27 cellular contexts compared by ENCODE assay signal in the genomic region with DNA sequence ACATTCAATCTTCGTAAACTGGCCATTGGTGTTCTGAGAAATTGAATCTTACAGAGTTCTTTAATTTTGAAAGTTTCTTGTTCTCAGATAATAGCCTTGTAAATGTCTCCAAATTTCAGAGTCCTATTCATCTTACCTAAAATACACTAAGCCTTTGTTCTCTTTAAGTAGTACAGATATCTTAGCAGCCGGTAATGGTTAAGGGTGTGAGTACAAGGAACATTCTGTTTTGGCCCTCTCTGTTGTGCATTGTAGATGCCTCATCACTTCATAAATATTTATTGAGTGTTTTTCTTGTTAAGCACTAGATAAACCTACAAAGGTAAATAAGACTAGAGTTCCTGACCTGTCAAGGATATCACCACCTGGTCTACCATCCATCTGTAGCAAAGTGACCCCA. TPM values are rescaled to one million over a fixed set of nuclear protein-coding genes. Genes with fewer than 3 reads are reported as not detected.
DNase-seq lines count a peak whose midpoint lies in the region; ATAC-seq and TF ChIP-seq lines count a peak whose summit lies in the region.
"Had no signal": no experiment of that assay in that cellular context is flagged by ENCODE, and none has a peak within 500 bp of the region (broad histone marks: within the 10 kb centered on the region; RNA-seq: fewer than 3 reads in every experiment).

No MANE protein-coding gene starts in this region.

- no peak overlapping the region for H4K5ac ChIP-seq in IMR-90 (ENCODE audit: low read depth, low read length)

- no peak overlapping the region for H4K8ac ChIP-seq in IMR-90 (ENCODE audit: low read depth in 2 of 2, low read length in 2 of 2)

- H3K4me1 ChIP-seq in BLaER1 = peaks cover 95% of the 10 kb centered on the region
- no peaks in the 10 kb centered on the region for H3K4me1 ChIP-seq in IMR-90 (ENCODE audit: control insufficient read depth, insufficient read depth, low read length)
- no peaks in the 10 kb centered on the region for H3K4me1 ChIP-seq in Peyer's patch
- H3K4me1 ChIP-seq: A549 had no signal

- no peak overlapping the region for H2BK120ac ChIP-seq in IMR-90 (ENCODE audit: low read depth, low read length)

- H4K20me1 ChIP-seq in BLaER1 (peaks cover 99% of the 10 kb centered on the region), IMR-90 (ENCODE audit: insufficient read depth, low read length) (no peaks in the 10 kb centered on the region; the same call in 1 of the 2 replicates)

- H3K23ac ChIP-seq in IMR-90 (ENCODE audit: low read depth, low read length) = peak overlapping the region; percentile 51; the same call in 1 of the 2 replicates

- WGBS in IMR-90 (ENCODE audit: extremely low coverage in 2 of 2, insufficient read length in 1 of 2), 2 experiments = no CpG with 5 or more reads among the region's 2 CpGs

- H4K91ac ChIP-seq in IMR-90 (ENCODE audit: insufficient read depth, low read depth, low read length) = no peak overlapping the region

- peak; percentile 84 for DNase-seq in COLO829 (ENCODE audit: low spot score)
- DNase-seq in IMR-90 = no peak
- DNase-seq in epithelial cell of prostate (ENCODE audit: low read depth, low spot score) = peak; percentile 5
- DNase-seq in Peyer's patch = no peak
- DNase-seq in LoVo (ENCODE audit: low spot score) = no peak
- no peak for DNase-seq in NCI-H2081 (lab: John Stamatoyannopoulos, UW)
- DNase-seq: AML-193; CD8-positive, alpha-beta T cell; DMS 273 treated with DMSO at 0.1 percent for 48 hours; GM23248; H7; KBM-7; MM.1S; NCI-H1092; NCI-H1417 treated with DMSO at 0.1 percent for 48 hours; NCI-H1694 treated with DMSO at 0.1 percent for 48 hours; NCI-H2081 treated with DMSO at 0.1 percent for 48 hours; NCI-H524; NCI-H748 treated with DMSO at 0.1 percent for 48 hours; PC-9; SHP77; T-helper 1 cell had no signal

- no peak for ATAC-seq in IMR-90 (ENCODE audit: low read depth)
- ATAC-seq: A549; CD8-positive, alpha-beta T cell; HepG2 had no signal

- no peaks in the 10 kb centered on the region; the same call in 1 of the 2 replicates for H3K9me1 ChIP-seq in IMR-90 (ENCODE audit: insufficient read depth, low read length)

- no peak overlapping the region for H2BK20ac ChIP-seq in IMR-90 (ENCODE audit: low read depth, low read length)

- no peak overlapping the region for H2AFZ ChIP-seq in IMR-90 (replicated peaks; ENCODE audit: low read length, poor library complexity)
- H2AFZ ChIP-seq: GM23248, PC-9 had no signal

- TF ChIP-seq RAD21 in IMR-90 (IDR thresholded peaks at IDR 0.05; ENCODE audit: low read length) = no peak

- TF ChIP-seq CTCF in IMR-90 (conservative IDR thresholded peaks at IDR 0.05; ENCODE audit: low read depth, low read length) (no peak), Peyer's patch (IDR thresholded peaks at IDR 0.05) (no peak)

- CTCF ChIA-PET in IMR-90 (lab: Yijun Ruan, JAX) = no interaction called here

- no peak overlapping the region for H3K56ac ChIP-seq in IMR-90 (ENCODE audit: extremely low read depth, insufficient read depth, low read length)

- H3K4me3 ChIP-seq in BLaER1 (no peak overlapping the region), IMR-90 (ENCODE audit: insufficient read depth, low read depth, low read length) (no peak overlapping the region), Peyer's patch (no peak overlapping the region)
- H3K4me3 ChIP-seq: A549, GM23248, PC-9 had no signal

- peaks cover 8 to 33% of the 10 kb centered on the region in 2 experiments for H3K79me1 ChIP-seq in IMR-90 (ENCODE audit: low read depth in 1 of 2, low read length in 2 of 2)

- no peak overlapping the region for H3K14ac ChIP-seq in IMR-90 (replicated peaks; ENCODE audit: low read depth, low read length)

- H3K4ac ChIP-seq in IMR-90 (ENCODE audit: low read depth, low read length) = no peak overlapping the region

- peaks cover 100% of the 10 kb centered on the region for H3K36me3 ChIP-seq in BLaER1
- peaks cover 10% of the 10 kb centered on the region for H3K36me3 ChIP-seq in IMR-90 (ENCODE audit: control insufficient read depth, insufficient read depth, low read length)
- no peaks in the 10 kb centered on the region for H3K36me3 ChIP-seq in Peyer's patch

- no TSS peak for BruUV-seq in IMR-90 (replicated peaks; lab: Mats Ljungman, UMichigan)

- H2AK5ac ChIP-seq in IMR-90 (ENCODE audit: low read depth, low read length) = no peak overlapping the region

- H3K9ac ChIP-seq in BLaER1 (no peak overlapping the region), IMR-90 (ENCODE audit: low read depth, low read length) (no peak overlapping the region)
- H3K9ac ChIP-seq: GM23248 had no signal

- no peak overlapping the region for H2BK15ac ChIP-seq in IMR-90 (ENCODE audit: low read depth, low read length)

- no peak overlapping the region for H2AK9ac ChIP-seq in IMR-90 (replicated peaks; ENCODE audit: low read depth, low read length, poor library complexity)

- no peak for TF ChIP-seq POLR2A in IMR-90 (IDR thresholded peaks at IDR 0.05; ENCODE audit: low read depth, low read length)
- no peak for TF ChIP-seq POLR2A in Peyer's patch (IDR thresholded peaks at IDR 0.05)

- in situ Hi-C loops in IMR-90 (cut with MboI; ENCODE audit: low sequenced_read_pairs) = no loop called here

- no peak overlapping the region for H2BK5ac ChIP-seq in IMR-90 (ENCODE audit: low read depth, low read length, poor library complexity, severe bottlenecking)

- H3K27ac ChIP-seq in BLaER1 (no peak overlapping the region; the same call in 1 of the 2 replicates), IMR-90 (ENCODE audit: insufficient read depth, low read length) (no peak overlapping the region), epithelial cell of prostate (no peak overlapping the region), Peyer's patch (no peak overlapping the region)
- H3K27ac ChIP-seq: A549, C4-2B, GM23248, PC-9, RWPE1 had no signal

- POLR2A ChIA-PET in IMR-90 (lab: Charles Lee; ENCODE audit: unreplicated experiment) = no interaction called here

- no peaks in the 10 kb centered on the region for H3K27me3 ChIP-seq in BLaER1
- no peaks in the 10 kb centered on the region for H3K27me3 ChIP-seq in IMR-90 (ENCODE audit: control insufficient read depth, insufficient read depth, low read length)
- H3K27me3 ChIP-seq in Peyer's patch = no peaks in the 10 kb centered on the region

- intact Hi-C loops in IMR-90 (cut with micrococcal nuclease) = no loop called here

- H3K9me3 ChIP-seq in BLaER1 = no peaks in the 10 kb centered on the region
- no peaks in the 10 kb centered on the region for H3K9me3 ChIP-seq in IMR-90 (ENCODE audit: control insufficient read depth, insufficient read depth, low read length)
- no peaks in the 10 kb centered on the region for H3K9me3 ChIP-seq in Peyer's patch
- H3K9me3 ChIP-seq: A549 had no signal

- H3K4me2 ChIP-seq in BLaER1 (peak overlapping the region; percentile 89), IMR-90 (ENCODE audit: low read depth, low read length) (no peak overlapping the region)
- H3K4me2 ChIP-seq: A549, PC-9 had no signal

- no peak overlapping the region for H3K18ac ChIP-seq in IMR-90 (ENCODE audit: low read depth, low read length)

- dilution Hi-C loops in IMR-90 (cut with HindIII; ENCODE audit: low sequenced_read_pairs, unreplicated experiment) = no loop called here

TF ChIP-seq in IMR-90, 13 proteins besides CTCF, POLR2A, EP300 and RAD21:
- TF ChIP-seq, protein P1, sequence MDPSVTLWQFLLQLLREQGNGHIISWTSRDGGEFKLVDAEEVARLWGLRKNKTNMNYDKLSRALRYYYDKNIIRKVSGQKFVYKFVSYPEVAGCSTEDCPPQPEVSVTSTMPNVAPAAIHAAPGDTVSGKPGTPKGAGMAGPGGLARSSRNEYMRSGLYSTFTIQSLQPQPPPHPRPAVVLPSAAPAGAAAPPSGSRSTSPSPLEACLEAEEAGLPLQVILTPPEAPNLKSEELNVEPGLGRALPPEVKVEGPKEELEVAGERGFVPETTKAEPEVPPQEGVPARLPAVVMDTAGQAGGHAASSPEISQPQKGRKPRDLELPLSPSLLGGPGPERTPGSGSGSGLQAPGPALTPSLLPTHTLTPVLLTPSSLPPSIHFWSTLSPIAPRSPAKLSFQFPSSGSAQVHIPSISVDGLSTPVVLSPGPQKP (IDR thresholded peaks at IDR 0.05; ENCODE audit: borderline replicate concordance, low read depth, low read length) = no peak
- TF ChIP-seq MAZ (IDR thresholded peaks at IDR 0.05; ENCODE audit: borderline replicate concordance, low read depth, low read length) (no peak), CEBPB (IDR thresholded peaks at IDR 0.05; ENCODE audit: low read depth, low read length) (no peak), SMC3 (IDR thresholded peaks at IDR 0.05; ENCODE audit: low read depth, low read length) (no peak), BHLHE40 (IDR thresholded peaks at IDR 0.05; ENCODE audit: low read depth, low read length) (no peak), MAFK (IDR thresholded peaks at IDR 0.05; ENCODE audit: low read depth, low read length) (no peak), MXI1 (IDR thresholded peaks at IDR 0.05; ENCODE audit: borderline replicate concordance, low read depth, low read length) (no peak), NFE2L2 (IDR thresholded peaks at IDR 0.05; ENCODE audit: low read depth, low read length) (no peak), FOS (IDR thresholded peaks at IDR 0.05; ENCODE audit: low read depth, low read length) (no peak), RCOR1 (IDR thresholded peaks at IDR 0.05; ENCODE audit: insufficient replicate concordance, low read length) (no peak), RFX5 (IDR thresholded peaks at IDR 0.05; ENCODE audit: low read depth, low read length) (no peak), CHD1 (IDR thresholded peaks at IDR 0.05; ENCODE audit: low read depth, low read length) (no peak)
- TF ChIP-seq, protein P2, sequence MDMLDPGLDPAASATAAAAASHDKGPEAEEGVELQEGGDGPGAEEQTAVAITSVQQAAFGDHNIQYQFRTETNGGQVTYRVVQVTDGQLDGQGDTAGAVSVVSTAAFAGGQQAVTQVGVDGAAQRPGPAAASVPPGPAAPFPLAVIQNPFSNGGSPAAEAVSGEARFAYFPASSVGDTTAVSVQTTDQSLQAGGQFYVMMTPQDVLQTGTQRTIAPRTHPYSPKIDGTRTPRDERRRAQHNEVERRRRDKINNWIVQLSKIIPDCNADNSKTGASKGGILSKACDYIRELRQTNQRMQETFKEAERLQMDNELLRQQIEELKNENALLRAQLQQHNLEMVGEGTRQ (IDR thresholded peaks at IDR 0.05; ENCODE audit: low read depth, low read length) = no peak

RNA-seq across cellular contexts. Expression of a gene that starts 35.2 kb away (rescaled TPM):
- total RNA-seq in IMR-90 (2012; rRNA removed) = 21.4 and 28.7 TPM in 2 replicates
- 13.2 and 13.6 TPM in 2 replicates for polyA plus RNA-seq in IMR-90 (2012; rRNA removed)
- polyA plus RNA-seq in IMR-90 (2012; cell fraction: cytosol; rRNA removed) = 7.7 and 17.7 TPM in 2 replicates
- 4.6 and 18.3 TPM in 2 replicates for polyA plus RNA-seq in IMR-90 (2012; cell fraction: nucleus; rRNA removed; ENCODE audit: low replicate concordance)
- 10 to 100 TPM; 12.4 to 56.9 (median 17.7) TPM for total RNA-seq in Peyer's patch

Comparison
In these comparisons a context has a peak if more than half of its experiments do, and no peak if none do; other contexts are left out.
1. DNase-seq: peak in COLO829 (single experiment) and epithelial cell of prostate (single experiment); none in IMR-90 (single experiment), Peyer's patch (0 of 3), LoVo (single experiment) and NCI-H2081 (0 of 2).